In the genomic region with DNA sequence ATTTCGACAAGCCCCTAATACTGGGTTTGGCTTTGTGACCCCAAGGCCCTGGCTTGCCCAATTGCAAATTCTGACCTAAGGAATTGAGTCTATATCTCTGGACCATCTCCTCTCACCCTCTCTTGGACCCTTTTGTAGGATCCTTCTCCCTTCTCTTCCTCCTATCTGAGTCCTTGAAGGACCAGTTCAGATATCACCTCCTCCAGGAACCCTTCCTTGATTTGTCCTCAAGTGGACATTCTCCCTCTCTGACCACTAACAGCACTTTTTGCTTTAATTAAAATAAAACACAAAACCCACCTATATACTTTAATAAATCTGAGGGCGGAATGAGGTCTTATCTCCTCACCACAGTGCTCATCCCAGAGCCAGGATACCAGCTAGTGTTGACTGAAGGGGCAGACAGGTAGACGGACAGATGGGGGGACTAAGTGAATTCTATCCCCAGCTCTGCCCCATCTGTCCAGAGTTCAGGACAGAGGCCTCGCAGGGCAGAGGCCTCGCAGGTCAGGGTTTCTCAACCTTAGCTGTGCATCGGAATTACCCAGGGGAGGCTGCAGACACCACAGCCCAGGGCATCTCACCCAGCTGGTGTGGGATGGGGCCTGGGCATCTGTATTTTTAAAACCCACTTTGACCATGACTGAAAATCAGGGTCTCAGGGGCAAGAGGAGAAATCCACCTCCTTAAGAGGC, we compare ENCODE assay signal across 1 cellular context.
TF ChIP-seq lines count a peak whose summit lies in the region.

No MANE protein-coding gene starts in this region.

TF ChIP-seq in HepG2, 621 proteins besides CTCF, POLR2A, EP300 and RAD21 (continued from another document and continues in another):
- TF ChIP-seq CREB3 (CRISPR knock-in tag; IDR thresholded peaks at IDR 0.05) (no peak), ZNF251 (CRISPR knock-in tag; IDR thresholded peaks at IDR 0.05) (no peak), ZNF10 (CRISPR knock-in tag; IDR thresholded peaks at IDR 0.05; ENCODE audit: borderline replicate concordance, low read depth) (no peak), AKNA (CRISPR knock-in tag; IDR thresholded peaks at IDR 0.05; ENCODE audit: borderline replicate concordance) (no peak), SMARCE1 (IDR thresholded peaks at IDR 0.05; ENCODE audit: borderline replicate concordance) (no peak), NPAS2 (CRISPR knock-in tag; IDR thresholded peaks at IDR 0.05; ENCODE audit: borderline replicate concordance) (no peak), ZSCAN29 (CRISPR knock-in tag; conservative IDR thresholded peaks at IDR 0.05) (no peak), RARA (CRISPR knock-in tag; IDR thresholded peaks at IDR 0.05) (peak; percentile 50; the same call in 1 of the 2 replicates), CBX5 (CRISPR knock-in tag; IDR thresholded peaks at IDR 0.05; ENCODE audit: borderline replicate concordance) (no peak), ZNF75D (CRISPR knock-in tag; IDR thresholded peaks at IDR 0.05; ENCODE audit: borderline replicate concordance) (no peak), GFI1 (CRISPR knock-in tag; IDR thresholded peaks at IDR 0.05; ENCODE audit: borderline replicate concordance) (no peak), ISX (CRISPR knock-in tag; conservative IDR thresholded peaks at IDR 0.05) (no peak), ZNF646 (CRISPR knock-in tag; IDR thresholded peaks at IDR 0.05) (no peak), NRL (CRISPR knock-in tag; IDR thresholded peaks at IDR 0.05; ENCODE audit: borderline replicate concordance) (no peak), DMTF1 (CRISPR knock-in tag; IDR thresholded peaks at IDR 0.05) (no peak), PLSCR1 (CRISPR knock-in tag; IDR thresholded peaks at IDR 0.05; ENCODE audit: borderline replicate concordance) (no peak), ZNF816 (CRISPR knock-in tag; IDR thresholded peaks at IDR 0.05; ENCODE audit: borderline replicate concordance) (no peak), RXRB (CRISPR knock-in tag; IDR thresholded peaks at IDR 0.05; ENCODE audit: borderline replicate concordance) (peak; percentile 46; the same call in 1 of the 2 replicates), ZNF883 (CRISPR knock-in tag; IDR thresholded peaks at IDR 0.05; ENCODE audit: not compliant biosample characterization) (no peak)
- TF ChIP-seq, protein P1, sequence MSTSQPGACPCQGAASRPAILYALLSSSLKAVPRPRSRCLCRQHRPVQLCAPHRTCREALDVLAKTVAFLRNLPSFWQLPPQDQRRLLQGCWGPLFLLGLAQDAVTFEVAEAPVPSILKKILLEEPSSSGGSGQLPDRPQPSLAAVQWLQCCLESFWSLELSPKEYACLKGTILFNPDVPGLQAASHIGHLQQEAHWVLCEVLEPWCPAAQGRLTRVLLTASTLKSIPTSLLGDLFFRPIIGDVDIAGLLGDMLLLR (CRISPR knock-in tag; IDR thresholded peaks at IDR 0.05) = no peak
- TF ChIP-seq, protein P2, sequence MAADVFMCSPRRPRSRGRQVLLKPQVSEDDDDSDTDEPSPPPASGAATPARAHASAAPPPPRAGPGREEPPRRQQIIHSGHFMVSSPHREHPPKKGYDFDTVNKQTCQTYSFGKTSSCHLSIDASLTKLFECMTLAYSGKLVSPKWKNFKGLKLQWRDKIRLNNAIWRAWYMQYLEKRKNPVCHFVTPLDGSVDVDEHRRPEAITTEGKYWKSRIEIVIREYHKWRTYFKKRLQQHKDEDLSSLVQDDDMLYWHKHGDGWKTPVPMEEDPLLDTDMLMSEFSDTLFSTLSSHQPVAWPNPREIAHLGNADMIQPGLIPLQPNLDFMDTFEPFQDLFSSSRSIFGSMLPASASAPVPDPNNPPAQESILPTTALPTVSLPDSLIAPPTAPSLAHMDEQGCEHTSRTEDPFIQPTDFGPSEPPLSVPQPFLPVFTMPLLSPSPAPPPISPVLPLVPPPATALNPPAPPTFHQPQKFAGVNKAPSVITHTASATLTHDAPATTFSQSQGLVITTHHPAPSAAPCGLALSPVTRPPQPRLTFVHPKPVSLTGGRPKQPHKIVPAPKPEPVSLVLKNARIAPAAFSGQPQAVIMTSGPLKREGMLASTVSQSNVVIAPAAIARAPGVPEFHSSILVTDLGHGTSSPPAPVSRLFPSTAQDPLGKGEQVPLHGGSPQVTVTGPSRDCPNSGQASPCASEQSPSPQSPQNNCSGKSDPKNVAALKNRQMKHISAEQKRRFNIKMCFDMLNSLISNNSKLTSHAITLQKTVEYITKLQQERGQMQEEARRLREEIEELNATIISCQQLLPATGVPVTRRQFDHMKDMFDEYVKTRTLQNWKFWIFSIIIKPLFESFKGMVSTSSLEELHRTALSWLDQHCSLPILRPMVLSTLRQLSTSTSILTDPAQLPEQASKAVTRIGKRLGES (CRISPR knock-in tag; IDR thresholded peaks at IDR 0.05; ENCODE audit: borderline replicate concordance) = no peak
- TF ChIP-seq, protein P3, sequence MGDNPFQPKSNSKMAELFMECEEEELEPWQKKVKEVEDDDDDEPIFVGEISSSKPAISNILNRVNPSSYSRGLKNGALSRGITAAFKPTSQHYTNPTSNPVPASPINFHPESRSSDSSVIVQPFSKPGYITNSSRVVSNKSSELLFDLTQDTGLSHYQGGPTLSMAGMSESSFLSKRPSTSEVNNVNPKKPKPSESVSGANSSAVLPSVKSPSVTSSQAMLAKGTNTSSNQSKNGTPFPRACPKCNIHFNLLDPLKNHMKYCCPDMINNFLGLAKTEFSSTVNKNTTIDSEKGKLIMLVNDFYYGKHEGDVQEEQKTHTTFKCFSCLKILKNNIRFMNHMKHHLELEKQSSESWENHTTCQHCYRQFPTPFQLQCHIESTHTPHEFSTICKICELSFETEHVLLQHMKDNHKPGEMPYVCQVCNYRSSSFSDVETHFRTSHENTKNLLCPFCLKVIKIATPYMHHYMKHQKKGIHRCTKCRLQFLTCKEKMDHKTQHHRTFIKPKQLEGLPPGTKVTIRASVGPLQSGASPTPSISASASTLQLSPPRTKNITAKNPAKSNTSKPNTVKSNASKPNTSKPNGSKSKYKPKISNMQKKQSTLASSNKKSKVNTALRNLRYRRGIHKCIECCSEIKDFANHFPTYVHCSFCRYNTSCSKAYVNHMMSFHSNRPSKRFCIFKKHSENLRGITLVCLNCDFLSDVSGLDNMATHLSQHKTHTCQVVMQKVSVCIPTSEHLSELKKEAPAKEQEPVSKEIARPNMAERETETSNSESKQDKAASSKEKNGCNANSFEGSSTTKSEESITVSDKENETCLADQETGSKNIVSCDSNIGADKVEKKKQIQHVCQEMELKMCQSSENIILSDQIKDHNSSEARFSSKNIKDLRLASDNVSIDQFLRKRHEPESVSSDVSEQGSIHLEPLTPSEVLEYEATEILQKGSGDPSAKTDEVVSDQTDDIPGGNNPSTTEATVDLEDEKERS (CRISPR knock-in tag; IDR thresholded peaks at IDR 0.05) = no peak
